In genomic region chr6:35259194-35259945, GRCh38 we compare ENCODE assay signal across 8 cellular contexts. TPM values are rescaled to one million over a fixed set of nuclear protein-coding genes. Genes with fewer than 3 reads are reported as not detected.
DNase-seq lines count a peak whose midpoint lies in the region; ATAC-seq and TF ChIP-seq lines count a peak whose summit lies in the region.

TSS of gene ZNF76 (plus strand) at chr6:35259735. CDS start at chr6:35281152, 21,417 bp downstream.

- H3K36me3 ChIP-seq in parathyroid adenoma (ENCODE audit: control insufficient read depth, insufficient read depth, low read length) (no peaks in the 10 kb centered on the region), tibial nerve (no peaks in the 10 kb centered on the region)

- H3K27me3 ChIP-seq in parathyroid adenoma (ENCODE audit: control insufficient read depth, insufficient read depth, low read length) = no peaks in the 10 kb centered on the region
- H3K27me3 ChIP-seq in tibial nerve = no peaks in the 10 kb centered on the region

- WGBS in tibial nerve, 2 donors = 0 to 2% methylated on average over 13 to 42 of the region's 82 CpGs

- ATAC-seq in HG02678 (IDR thresholded peaks at IDR 0.05; ENCODE audit: unreplicated experiment) (peak; percentile 87), Right ventricle myocardium superior (ENCODE audit: poor library complexity) (peak; percentile 93)

- H3K4me1 ChIP-seq in parathyroid adenoma = peaks cover 28% of the 10 kb centered on the region
- H3K4me1 ChIP-seq in tibial nerve = peaks cover 0 to 45% (median 11%) of the 10 kb centered on the region in 4 donors

- H3K4me3 ChIP-seq in parathyroid adenoma (ENCODE audit: low read depth, low read length) = peak within 1 kb of the TSS; percentile 85
- peak within 1 kb of the TSS; percentile 70 to 96 (median 87) for H3K4me3 ChIP-seq in tibial nerve

- no peaks in the 10 kb centered on the region for H3K9me3 ChIP-seq in parathyroid adenoma (ENCODE audit: control insufficient read depth, low read length)
- no peaks in the 10 kb centered on the region for H3K9me3 ChIP-seq in tibial nerve

- H3K9ac ChIP-seq in parathyroid adenoma = peak within 1 kb of the TSS; percentile 9

- peak within 1 kb of the TSS; percentile 75 for H3K4me2 ChIP-seq in parathyroid adenoma (ENCODE audit: low read length)

- H3K27ac ChIP-seq in parathyroid adenoma (peak within 1 kb of the TSS; percentile 88), tibial nerve (peak within 1 kb of the TSS; percentile 92 to 98 (median 96))

- intact Hi-C loops in Right ventricle myocardium superior (cut with DNase I) = no loop called here

- peak; percentile 96 to 98 for TF ChIP-seq EP300 in tibial nerve (IDR thresholded peaks at IDR 0.05)

- H3K79me2 ChIP-seq in parathyroid adenoma = peaks cover 15% of the 10 kb centered on the region

- DNase-seq in NCI-H1417 (lab: John Stamatoyannopoulos, UW) = peak; percentile 95 to 98 (median 97)
- peak; percentile 89 to 95 for DNase-seq in SW 1271 (lab: John Stamatoyannopoulos, UW)
- DNase-seq in activated naive CD8-positive, alpha-beta T cell treated with anti-CD3 and anti-CD28 coated beads, Interleukin-2, amount 50 U/mL, for 16 hours (ENCODE audit: low read depth, low spot score) = peak; percentile 76
- DNase-seq in Right ventricle myocardium superior = peak; percentile 99
- DNase-seq in tibial nerve (ENCODE audit: low spot score in 2 of 2) = peak; percentile 96 to 99

- peak within 1 kb of the TSS; percentile 70 for H2AFZ ChIP-seq in parathyroid adenoma

- TF ChIP-seq CTCF in parathyroid adenoma (IDR thresholded peaks at IDR 0.05) = no peak
- peak in 2 of 5 experiments; percentile 86 to 90 for TF ChIP-seq CTCF in tibial nerve (IDR thresholded peaks at IDR 0.05)

- peak; percentile 47 for TF ChIP-seq POLR2A in GM10847 (IDR thresholded peaks at IDR 0.05; ENCODE audit: extremely low read depth, insufficient read length)
- peak; percentile 40 to 76 for TF ChIP-seq POLR2A in tibial nerve (IDR thresholded peaks at IDR 0.05)

RNA-seq across cellular contexts. Expression of gene ZNF76, which starts in this region (rescaled TPM):
- total RNA-seq in Right ventricle myocardium superior = 35.3 TPM
- total RNA-seq in tibial nerve = 10 to 100 TPM; 41.6 to 97.2 (median 55.5) TPM

Comparison
In these comparisons a context has a peak if more than half of its experiments do, and no peak if none do; other contexts are left out.
1. Peak in every context shown above with its lines: DNase-seq, ATAC-seq, H3K4me3 ChIP-seq and H3K27ac ChIP-seq.